8 cellular contexts compared by ENCODE assay signal in genomic region chr1:179955731-179956130, GRCh38. TPM values are rescaled to one million over a fixed set of nuclear protein-coding genes. Genes with fewer than 3 reads are reported as not detected.
DNase-seq lines count a peak whose midpoint lies in the region; ATAC-seq and TF ChIP-seq lines count a peak whose summit lies in the region.

No MANE protein-coding gene starts in this region.

- no peaks in the 10 kb centered on the region for H3K27me3 Mint-ChIP-seq in GM23338 (ENCODE audit: insufficient read depth, low read depth, poor library complexity)

- H3F3A ChIP-seq in GM23338 (replicated peaks; ENCODE audit: low read depth), result 0 out of 2 replicates have a peak, but pooled peaks cover 3% of the 10 kb centered on the region

- ATAC-seq in GM23338 (no peak), GM21717 (IDR thresholded peaks at IDR 0.05; ENCODE audit: unreplicated experiment) (no peak)

- H2AFZ ChIP-seq in GM23338, result no peak overlapping the region

- H3K4me3 ChIP-seq in GM23338, result peak overlapping the region; percentile 66
- peak overlapping the region; percentile 89 for H3K4me3 ChIP-seq in SJCRH30
- peak overlapping the region; percentile 65 to 95 (median 90) for H3K4me3 ChIP-seq in esophagus squamous epithelium
- peak overlapping the region; percentile 91 for H3K4me3 ChIP-seq in skeletal muscle cell (ENCODE audit: low read depth, low read length)

- H4K20me1 ChIP-seq in GM23338 (replicated peaks; ENCODE audit: insufficient read depth), result peaks cover 3% of the 10 kb centered on the region; the same call in 1 of the 2 replicates

- no peaks in the 10 kb centered on the region for H3K9me3 Mint-ChIP-seq in GM23338

- H3K4me1 ChIP-seq in GM23338 (ENCODE audit: insufficient read depth) (peaks cover 9% of the 10 kb centered on the region; the same call in 1 of the 2 replicates), SJCRH30 (peaks cover 3% of the 10 kb centered on the region), esophagus squamous epithelium (peaks cover 5 to 49% (median 18%) of the 10 kb centered on the region in 3 donors)

- peak overlapping the region; percentile 79 for H3K4me2 ChIP-seq in GM23338

- peaks cover 14% of the 10 kb centered on the region; the same call in 2 of the 3 replicates for H3K4me1 Mint-ChIP-seq in GM23338

- H3K27ac Mint-ChIP-seq in GM23338, result peak overlapping the region; percentile 81; the same call in 1 of the 2 replicates

- DNase-seq in GM23338 (ENCODE audit: low spot score) (no peak), SJCRH30 (no peak), esophagus squamous epithelium (lab: John Stamatoyannopoulos, UW) (no peak), skeletal muscle cell (ENCODE audit: low read depth) (no peak), cerebellar cortex (ENCODE audit: low spot score) (no peak), NCI-H187 (lab: John Stamatoyannopoulos, UW) (no peak)
- no peak for DNase-seq in activated effector memory CD4-positive, alpha-beta T cell treated with Interleukin-2 at 50 U/mL for 16 hours

- WGBS in esophagus squamous epithelium, 2 donors, result 0 to 3% methylated on average over 3 of the region's 3 CpGs

- H3K9me3 ChIP-seq in SJCRH30 (replicated peaks), result no peaks in the 10 kb centered on the region
- H3K9me3 ChIP-seq in esophagus squamous epithelium, result no peaks in the 10 kb centered on the region

- peak overlapping the region; percentile 83 for H3K4me3 Mint-ChIP-seq in GM23338

- peaks cover 52% of the 10 kb centered on the region for H3K79me2 ChIP-seq in GM23338 (replicated peaks; ENCODE audit: insufficient read depth)

- no peaks in the 10 kb centered on the region for H3K36me3 Mint-ChIP-seq in GM23338 (ENCODE audit: low read depth)

- no peaks in the 10 kb centered on the region for H3K36me3 ChIP-seq in GM23338 (ENCODE audit: insufficient read depth)
- H3K36me3 ChIP-seq in SJCRH30, result no peaks in the 10 kb centered on the region
- no peaks in the 10 kb centered on the region for H3K36me3 ChIP-seq in esophagus squamous epithelium

- H3K9me2 ChIP-seq in GM23338 (ENCODE audit: insufficient read depth), result no peaks in the 10 kb centered on the region

- TF ChIP-seq CTCF in GM23338 (conservative IDR thresholded peaks at IDR 0.05; ENCODE audit: low read depth in 2 of 2), result no peak
- TF ChIP-seq CTCF in esophagus squamous epithelium (IDR thresholded peaks at IDR 0.05), result no peak

- no peaks in the 10 kb centered on the region for H3K27me3 ChIP-seq in GM23338 (ENCODE audit: insufficient read depth)
- no peaks in the 10 kb centered on the region for H3K27me3 ChIP-seq in SJCRH30
- H3K27me3 ChIP-seq in esophagus squamous epithelium, result no peaks in the 10 kb centered on the region

- intact Hi-C loops in esophagus squamous epithelium (cut with DNase I), result loop anchor here (10.0 kb wide), 1 partner anchor 61 kb away; no protein-coding TSS in a partner anchor

- no peak for TF ChIP-seq POLR2A in esophagus squamous epithelium (IDR thresholded peaks at IDR 0.05)

- H3K27ac ChIP-seq in GM23338 (ENCODE audit: low read depth), result peak overlapping the region; percentile 82
- H3K27ac ChIP-seq in SJCRH30, result no peak overlapping the region
- H3K27ac ChIP-seq in esophagus squamous epithelium, result peak overlapping the region; percentile 95 to 98 (median 96)

TF ChIP-seq in GM23338, 12 proteins besides CTCF, POLR2A, EP300 and RAD21:
- TF ChIP-seq ZNF331 (CRISPR knock-in tag; IDR thresholded peaks at IDR 0.05; ENCODE audit: low read depth), result no peak
TF ChIP-seq in GM23338: peak in this region for 0.

RNA-seq across cellular contexts. Expression of gene CEP350, which starts 1.1 kb away (rescaled TPM):
- 36.8 and 50.3 TPM in 2 replicates for total RNA-seq in GM23338 (2014; rRNA removed; shearing (Covaris generic))
- 19.1 and 23.4 TPM in 2 replicates for polyA plus RNA-seq in GM23338 (2016; fragmentation: Nextera tagmentation; extraction: Ambion mirVana)
- total RNA-seq in SJCRH30 (2014; rRNA removed; shearing (Covaris generic)), result 31.8 and 46.6 TPM in 2 replicates
- total RNA-seq in esophagus squamous epithelium, result 10 to 100 TPM; 31.1 to 66.9 (median 45.2) TPM
